In genomic region chr12:54125950-54126695, GRCh38 we compare ENCODE assay signal across 9 cellular contexts.
DNase-seq lines count a peak whose midpoint lies in the region; ATAC-seq and TF ChIP-seq lines count a peak whose summit lies in the region.
"Had no signal": no experiment of that assay in that cellular context is flagged by ENCODE, and none has a peak within 500 bp of the region (broad histone marks: within the 10 kb centered on the region; RNA-seq: fewer than 3 reads in every experiment).

No MANE protein-coding gene starts in this region.

- peaks cover 67% of the 10 kb centered on the region for H3K27me3 ChIP-seq in transverse colon

- H3K4me1 ChIP-seq in transverse colon, result peaks cover 0 to 8% (median 0%) of the 10 kb centered on the region in 4 donors

- H3K36me3 ChIP-seq in transverse colon, result no peaks in the 10 kb centered on the region

- no peak for TF ChIP-seq POLR2A in transverse colon (IDR thresholded peaks at IDR 0.05)

- peak overlapping the region; percentile 36 for H3K27ac ChIP-seq in caudate nucleus (ENCODE audit: low read depth, low read length)
- H3K27ac ChIP-seq in transverse colon, result peak overlapping the region; percentile 51 to 78 (median 75)
- H3K27ac ChIP-seq: C4-2B had no signal

- no peak for ATAC-seq in GM21786 (IDR thresholded peaks at IDR 0.05; ENCODE audit: unreplicated experiment)

- intact Hi-C loops in transverse colon (cut with DNase I; ENCODE audit: low total_unique reads), result no loop called here
- intact Hi-C loops in activated T-helper 2 cell treated with anti-CD3 and anti-CD28 coated beads, Interferon-gamma antibody, Interleukin-2, Interleukin-4, amounts not matched to agents 10 μg/mL and 5 μg/mL and 100 μg/mL, durations not matched to agents 14 hours and 24 hours and 36 hours (cut with micrococcal nuclease), result loop anchor here (10.0 kb wide), 1 partner anchor 71 kb away; the partner anchor contains the start of gene HOXC4

- in situ Hi-C loops in transverse colon (cut with MboI; ENCODE audit: low pct_ligation_motif_present in 1 of 4, low pct_unique_long_range_greater_than_20kb in 1 of 4, low sequenced_read_pairs in 3 of 4), result no loop called here

- H3K36me3 Mint-ChIP-seq in activated T-helper 2 cell treated with anti-CD3 and anti-CD28 coated beads, Interferon-gamma antibody, Interleukin-2, Interleukin-4, amounts not matched to agents 10 μg/mL and 5 μg/mL and 100 μg/mL, durations not matched to agents 14 hours and 24 hours and 36 hours (ENCODE audit: low read depth), result no peaks in the 10 kb centered on the region

- no peak overlapping the region for H3K4me3 Mint-ChIP-seq in activated T-helper 2 cell treated with anti-CD3 and anti-CD28 coated beads, Interferon-gamma antibody, Interleukin-2, Interleukin-4, amounts not matched to agents 10 μg/mL and 5 μg/mL and 100 μg/mL, durations not matched to agents 14 hours and 24 hours and 36 hours (ENCODE audit: low read depth)

- peak; percentile 48 for DNase-seq in NCI-H1092 treated with DMSO at 0.1 percent for 48 hours (lab: John Stamatoyannopoulos, UW)
- DNase-seq in NCI-H1092 (lab: John Stamatoyannopoulos, UW), result no peak
- peak in 1 of 61 donors; percentile 8 for DNase-seq in caudate nucleus (lab: John Stamatoyannopoulos, UW)
- peak; percentile 85 for DNase-seq in medulla oblongata (ENCODE audit: extremely low spot score)
- peak; percentile 24 for DNase-seq in transverse colon
- no peak for DNase-seq in activated T-helper 2 cell treated with anti-CD3 and anti-CD28 coated beads, Interferon-gamma antibody, Interleukin-2, Interleukin-4, amounts not matched to agents 10 μg/mL and 5 μg/mL and 100 μg/mL, durations not matched to agents 14 hours and 24 hours and 36 hours (ENCODE audit: low spot score)
- DNase-seq in HCEC 1CT, result no peak

- H3K4me3 ChIP-seq in transverse colon, result peak overlapping the region; percentile 34 to 59 (median 49)

- H3K27me3 Mint-ChIP-seq in activated T-helper 2 cell treated with anti-CD3 and anti-CD28 coated beads, Interferon-gamma antibody, Interleukin-2, Interleukin-4, amounts not matched to agents 10 μg/mL and 5 μg/mL and 100 μg/mL, durations not matched to agents 14 hours and 24 hours and 36 hours (ENCODE audit: low read depth), result peaks cover 89% of the 10 kb centered on the region

- no peak for TF ChIP-seq CTCF in transverse colon (IDR thresholded peaks at IDR 0.05)

- TF ChIP-seq EP300 in transverse colon (IDR thresholded peaks at IDR 0.05; ENCODE audit: low read depth), result no peak

- H3K27ac Mint-ChIP-seq in activated T-helper 2 cell treated with anti-CD3 and anti-CD28 coated beads, Interferon-gamma antibody, Interleukin-2, Interleukin-4, amounts not matched to agents 10 μg/mL and 5 μg/mL and 100 μg/mL, durations not matched to agents 14 hours and 24 hours and 36 hours, result no peak overlapping the region

- 0 to 13% methylated on average over 1 to 29 of the region's 50 CpGs for WGBS in transverse colon (ENCODE audit: low coverage in 1 of 2), 2 donors

- no peaks in the 10 kb centered on the region for H3K9me3 ChIP-seq in transverse colon

- H3K9me3 Mint-ChIP-seq in activated T-helper 2 cell treated with anti-CD3 and anti-CD28 coated beads, Interferon-gamma antibody, Interleukin-2, Interleukin-4, amounts not matched to agents 10 μg/mL and 5 μg/mL and 100 μg/mL, durations not matched to agents 14 hours and 24 hours and 36 hours, result no peaks in the 10 kb centered on the region

- H3K4me1 Mint-ChIP-seq in activated T-helper 2 cell treated with anti-CD3 and anti-CD28 coated beads, Interferon-gamma antibody, Interleukin-2, Interleukin-4, amounts not matched to agents 10 μg/mL and 5 μg/mL and 100 μg/mL, durations not matched to agents 14 hours and 24 hours and 36 hours (ENCODE audit: low read depth), result no peaks in the 10 kb centered on the region

Comparison
In these comparisons a context has a peak if more than half of its experiments do, and no peak if none do; other contexts are left out.
1. DNase-seq: peak in NCI-H1092 treated with DMSO at 0.1 percent for 48 hours (single experiment), medulla oblongata (single experiment) and transverse colon (single experiment); none in NCI-H1092 (single experiment), activated T-helper 2 cell treated with anti-CD3 and anti-CD28 coated beads, Interferon-gamma antibody, Interleukin-2, Interleukin-4, amounts not matched to agents 10 μg/mL and 5 μg/mL and 100 μg/mL, durations not matched to agents 14 hours and 24 hours and 36 hours (single experiment) and HCEC 1CT (single experiment).